ENCODE assay signal across 8 cellular contexts in the genomic region with DNA sequence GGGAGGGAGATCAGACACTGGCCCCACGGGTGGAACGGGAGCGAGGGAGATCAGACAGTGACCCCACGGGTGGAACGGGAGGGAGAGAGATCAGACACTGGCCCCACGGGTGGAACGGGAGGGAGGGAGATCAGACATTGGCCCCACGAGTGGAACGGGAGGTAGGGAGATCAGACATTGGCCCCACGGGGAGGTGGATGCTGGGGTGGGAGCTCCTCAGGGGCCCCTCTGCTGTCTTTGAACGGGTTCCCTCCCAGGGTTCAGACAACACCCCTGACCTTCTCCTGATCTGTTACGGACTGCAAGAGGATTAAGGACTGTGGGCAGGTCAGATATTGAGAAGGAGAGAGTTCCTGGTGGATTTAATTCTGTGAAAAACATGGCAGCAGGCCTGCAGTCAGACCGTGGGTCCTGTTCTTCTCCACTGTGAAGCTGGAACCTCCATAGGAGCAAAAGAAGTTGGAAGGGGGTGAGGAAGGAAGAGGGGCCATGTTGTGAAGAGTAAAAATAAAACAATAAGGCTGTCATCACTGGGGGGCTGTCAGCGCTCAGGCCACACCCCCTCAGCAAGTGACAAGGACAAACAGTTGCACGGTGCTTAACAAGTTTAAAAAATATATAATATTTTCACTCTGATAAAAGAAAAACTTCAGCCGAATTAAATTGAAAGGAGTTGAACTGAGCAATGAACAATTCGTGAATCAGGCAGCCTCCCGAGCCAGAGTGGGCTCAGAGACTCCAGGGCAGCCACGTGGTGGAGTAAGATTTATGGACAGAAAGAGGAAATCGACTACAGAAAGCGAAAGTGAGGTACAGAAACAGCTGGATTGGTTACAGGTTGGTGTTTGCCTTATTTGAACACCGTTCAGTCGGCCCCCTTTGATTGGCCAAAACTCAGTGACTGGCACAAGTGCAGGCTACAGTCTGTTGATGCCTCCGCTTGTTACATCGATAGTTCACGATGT.
DNase-seq lines count a peak whose midpoint lies in the region; ATAC-seq and TF ChIP-seq lines count a peak whose summit lies in the region.

No MANE protein-coding gene starts in this region.

- in situ Hi-C loops in Panc1 (cut with HindIII; ENCODE audit: low pct_unique_long_range_greater_than_20kb, low sequenced_read_pairs), result no loop called here

- H3K9me3 Mint-ChIP-seq in neural progenitor cell, result peaks cover 2% of the 10 kb centered on the region

- H3K4me3 Mint-ChIP-seq in neural progenitor cell, result no peak overlapping the region

- H3K9me3 ChIP-seq in BLaER1 treated with 17β-estradiol and CSF1 and Interleukin-3, amounts not matched to agents 10 nM and 100 nM (replicated peaks in 1 of 11), result no peaks in the 10 kb centered on the region
- H3K9me3 ChIP-seq in Panc1 (ENCODE audit: control insufficient read depth, insufficient read depth, low read depth, low read length), result no peaks in the 10 kb centered on the region
- H3K9me3 ChIP-seq in neural progenitor cell (ENCODE audit: low read depth), result no peaks in the 10 kb centered on the region
- no peaks in the 10 kb centered on the region for H3K9me3 ChIP-seq in upper lobe of right lung

- no peak overlapping the region for H3K4me3 ChIP-seq in BLaER1 treated with 17β-estradiol and CSF1 and Interleukin-3, amounts not matched to agents 10 nM and 100 nM
- H3K4me3 ChIP-seq in Panc1 (ENCODE audit: low read depth in 2 of 2, low read length in 2 of 2) (peak overlapping the region; percentile 4 to 37; a peak in 3 of 4 replicates), neural progenitor cell (no peak overlapping the region), upper lobe of right lung (peak overlapping the region; percentile 8)

- no TSS peak for BruUV-seq in Panc1 (replicated peaks; lab: Mats Ljungman, UMichigan)

- H3K36me3 ChIP-seq in BLaER1 treated with 17β-estradiol and CSF1 and Interleukin-3, amounts not matched to agents 10 nM and 100 nM, result no peaks in the 10 kb centered on the region
- H3K36me3 ChIP-seq in Panc1 (ENCODE audit: control insufficient read depth, insufficient read depth, low read length) (no peaks in the 10 kb centered on the region), neural progenitor cell (no peaks in the 10 kb centered on the region), upper lobe of right lung (no peaks in the 10 kb centered on the region)

- H3K4me2 ChIP-seq in BLaER1 treated with 17β-estradiol and CSF1 and Interleukin-3, amounts not matched to agents 10 nM and 100 nM, result peak overlapping the region; percentile 33 to 73 (median 56)
- no peak overlapping the region for H3K4me2 ChIP-seq in neural progenitor cell

- intact Hi-C loops in Panc1 (cut with micrococcal nuclease; ENCODE audit: unreplicated experiment) (no loop called here), upper lobe of right lung (cut with DNase I) (no loop called here)

- POLR2A ChIA-PET in Panc1 (lab: Charles Lee), result interaction anchor here (0.6 to 0.7 kb wide), 2 partner anchors 58 to 474 kb away, joined by 4 to 21 read pairs; no protein-coding TSS in a partner anchor

- H2AFZ ChIP-seq in neural progenitor cell (replicated peaks), result no peak overlapping the region

- H4K20me1 ChIP-seq in BLaER1 treated with 17β-estradiol and CSF1 and Interleukin-3, amounts not matched to agents 10 nM and 100 nM, result no peaks in the 10 kb centered on the region
- no peaks in the 10 kb centered on the region for H4K20me1 ChIP-seq in neural progenitor cell (ENCODE audit: low read depth)

- DNase-seq in Panc1 (ENCODE audit: low read depth, low spot score) (no peak), neural progenitor cell (ENCODE audit: low spot score) (no peak), upper lobe of right lung (peak; percentile 28), SW480 (ENCODE audit: low spot score) (no peak), NCI-H2081 (lab: John Stamatoyannopoulos, UW) (no peak), HuH-7 (ENCODE audit: low spot score) (no peak)
- DNase-seq in activated naive CD4-positive, alpha-beta T cell treated with anti-CD3 and anti-CD28 coated beads, Interleukin-2, amount 50 U/mL, for 16 hours, result peak; percentile 71

- ATAC-seq in Panc1, result no peak
- ATAC-seq in upper lobe of right lung, result peak; percentile 54

- H3K4me1 Mint-ChIP-seq in neural progenitor cell, result peaks cover 14% of the 10 kb centered on the region

- H3K27me3 ChIP-seq in BLaER1 treated with 17β-estradiol and CSF1 and Interleukin-3, amounts not matched to agents 10 nM and 100 nM, result no peaks in the 10 kb centered on the region
- peaks cover 9% of the 10 kb centered on the region for H3K27me3 ChIP-seq in Panc1 (ENCODE audit: control insufficient read depth, insufficient read depth, low read length)
- H3K27me3 ChIP-seq in neural progenitor cell, result no peaks in the 10 kb centered on the region
- no peaks in the 10 kb centered on the region for H3K27me3 ChIP-seq in upper lobe of right lung

- H3F3A ChIP-seq in neural progenitor cell (ENCODE audit: low read depth), result no peaks in the 10 kb centered on the region

- no peak for TF ChIP-seq CTCF in Panc1 (IDR thresholded peaks at IDR 0.05)
- TF ChIP-seq CTCF in neural progenitor cell (IDR thresholded peaks at IDR 0.05), result no peak
- TF ChIP-seq CTCF in upper lobe of right lung (IDR thresholded peaks at IDR 0.05), result no peak

- no peaks in the 10 kb centered on the region for H3K36me3 Mint-ChIP-seq in neural progenitor cell

- 0 out of 22 replicates have a peak overlapping the region, but pooled peaks of 1 of the 11 experiments have one; percentile 2 for H3K9ac ChIP-seq in BLaER1 treated with 17β-estradiol and CSF1 and Interleukin-3, amounts not matched to agents 10 nM and 100 nM
- H3K9ac ChIP-seq in neural progenitor cell, result no peak overlapping the region

- H3K27ac Mint-ChIP-seq in neural progenitor cell, result peak overlapping the region; percentile 65

- H3K27me3 Mint-ChIP-seq in neural progenitor cell (ENCODE audit: insufficient read depth, low read depth), result peaks cover 12% of the 10 kb centered on the region

- H3K79me2 ChIP-seq in neural progenitor cell (ENCODE audit: low read depth), result no peaks in the 10 kb centered on the region

- H3K4me1 ChIP-seq in BLaER1 treated with 17β-estradiol and CSF1 and Interleukin-3, amounts not matched to agents 10 nM and 100 nM, result peaks cover 17 to 25% (median 21%) of the 10 kb centered on the region in 10 experiments
- H3K4me1 ChIP-seq in Panc1 (ENCODE audit: control insufficient read depth, insufficient read depth, low read length) (no peaks in the 10 kb centered on the region), neural progenitor cell (no peaks in the 10 kb centered on the region), upper lobe of right lung (no peaks in the 10 kb centered on the region)

- CTCF ChIA-PET in Panc1 (lab: Charles Lee), result no interaction called here

- H3K27ac ChIP-seq in BLaER1 treated with 17β-estradiol and CSF1 and Interleukin-3, amounts not matched to agents 10 nM and 100 nM, result peak overlapping the region in 7 of 11 experiments; percentile 4 to 46 (median 26); a peak in 10 of 22 replicates
- no peak overlapping the region for H3K27ac ChIP-seq in Panc1 (ENCODE audit: low read length)
- no peak overlapping the region for H3K27ac ChIP-seq in neural progenitor cell
- H3K27ac ChIP-seq in upper lobe of right lung, result no peak overlapping the region

Comparison
In these comparisons a context has a peak if more than half of its experiments do, and no peak if none do; other contexts are left out.
1. H3K27ac ChIP-seq: peak in BLaER1 treated with 17β-estradiol and CSF1 and Interleukin-3, amounts not matched to agents 10 nM and 100 nM (7 of 11); none in Panc1 (single experiment), neural progenitor cell (single experiment) and upper lobe of right lung (single experiment).
2. H3K4me3 ChIP-seq: peak in Panc1 (2 of 2) and upper lobe of right lung (single experiment); none in BLaER1 treated with 17β-estradiol and CSF1 and Interleukin-3, amounts not matched to agents 10 nM and 100 nM (0 of 10) and neural progenitor cell (single experiment).
3. DNase-seq: peak in activated naive CD4-positive, alpha-beta T cell treated with anti-CD3 and anti-CD28 coated beads, Interleukin-2, amount 50 U/mL, for 16 hours (single experiment) and upper lobe of right lung (single experiment); none in Panc1 (single experiment), neural progenitor cell (single experiment), SW480 (single experiment), NCI-H2081 (0 of 2) and HuH-7 (single experiment).